ENCODE assay signal across 1 cellular context in the genomic region with DNA sequence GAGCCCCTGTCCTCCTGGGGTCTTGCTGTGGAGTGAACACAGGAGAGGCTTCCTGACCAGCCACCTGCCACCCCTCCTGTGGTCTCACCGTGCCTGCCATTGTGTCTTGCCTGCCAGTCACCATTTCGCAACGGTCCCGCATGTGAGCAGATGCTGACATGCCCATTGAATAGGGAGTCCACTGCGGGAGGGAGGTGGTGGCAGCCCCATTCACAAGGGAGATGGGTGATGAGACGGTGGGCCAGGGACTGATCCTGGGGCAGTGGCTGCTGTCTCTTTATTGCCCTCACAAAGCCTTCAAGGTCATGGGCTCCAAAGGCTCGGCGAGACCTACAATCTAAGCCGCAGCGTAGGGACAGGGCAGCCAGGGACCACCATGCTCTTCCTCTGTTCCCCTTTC.
TF ChIP-seq lines count a peak whose summit lies in the region.

No MANE protein-coding gene starts in this region.

TF ChIP-seq in H1, 55 proteins besides CTCF, POLR2A, EP300 and RAD21:
- TF ChIP-seq, protein P1, sequence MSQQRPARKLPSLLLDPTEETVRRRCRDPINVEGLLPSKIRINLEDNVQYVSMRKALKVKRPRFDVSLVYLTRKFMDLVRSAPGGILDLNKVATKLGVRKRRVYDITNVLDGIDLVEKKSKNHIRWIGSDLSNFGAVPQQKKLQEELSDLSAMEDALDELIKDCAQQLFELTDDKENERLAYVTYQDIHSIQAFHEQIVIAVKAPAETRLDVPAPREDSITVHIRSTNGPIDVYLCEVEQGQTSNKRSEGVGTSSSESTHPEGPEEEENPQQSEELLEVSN (IDR thresholded peaks at IDR 0.05), result no peak
- TF ChIP-seq CEBPB (IDR thresholded peaks at IDR 0.05; ENCODE audit: low read depth, low read length), result 0 out of 2 replicates have a peak, but pooled peaks have one; percentile 7
TF ChIP-seq in H1: peak in this region for 1.
